Comparison of ENCODE assay signal across 1 cellular context in the genomic region with DNA sequence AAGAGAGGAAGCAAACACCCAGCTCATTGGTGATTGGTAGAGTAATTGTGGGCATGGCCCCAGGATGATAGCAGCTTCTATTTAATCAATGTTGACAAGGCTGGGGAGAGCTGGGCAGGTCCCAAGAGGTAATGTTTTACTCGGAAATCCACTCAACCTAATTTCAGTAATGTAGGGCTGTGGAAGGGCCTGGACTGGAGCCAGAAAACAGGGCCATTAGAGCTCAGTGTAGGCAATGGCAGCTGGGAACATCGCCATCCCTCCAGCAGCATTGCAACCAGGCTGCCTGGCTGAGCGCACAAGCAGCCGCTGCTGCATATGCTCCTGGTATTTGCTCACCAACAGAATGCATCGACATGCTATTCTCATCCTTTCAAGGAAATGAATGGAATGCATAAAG.
TF ChIP-seq lines count a peak whose summit lies in the region.

No MANE protein-coding gene starts in this region.

TF ChIP-seq in SK-N-SH, 30 proteins besides CTCF, POLR2A, EP300 and RAD21 (continued from another document):
- TF ChIP-seq, protein P1, sequence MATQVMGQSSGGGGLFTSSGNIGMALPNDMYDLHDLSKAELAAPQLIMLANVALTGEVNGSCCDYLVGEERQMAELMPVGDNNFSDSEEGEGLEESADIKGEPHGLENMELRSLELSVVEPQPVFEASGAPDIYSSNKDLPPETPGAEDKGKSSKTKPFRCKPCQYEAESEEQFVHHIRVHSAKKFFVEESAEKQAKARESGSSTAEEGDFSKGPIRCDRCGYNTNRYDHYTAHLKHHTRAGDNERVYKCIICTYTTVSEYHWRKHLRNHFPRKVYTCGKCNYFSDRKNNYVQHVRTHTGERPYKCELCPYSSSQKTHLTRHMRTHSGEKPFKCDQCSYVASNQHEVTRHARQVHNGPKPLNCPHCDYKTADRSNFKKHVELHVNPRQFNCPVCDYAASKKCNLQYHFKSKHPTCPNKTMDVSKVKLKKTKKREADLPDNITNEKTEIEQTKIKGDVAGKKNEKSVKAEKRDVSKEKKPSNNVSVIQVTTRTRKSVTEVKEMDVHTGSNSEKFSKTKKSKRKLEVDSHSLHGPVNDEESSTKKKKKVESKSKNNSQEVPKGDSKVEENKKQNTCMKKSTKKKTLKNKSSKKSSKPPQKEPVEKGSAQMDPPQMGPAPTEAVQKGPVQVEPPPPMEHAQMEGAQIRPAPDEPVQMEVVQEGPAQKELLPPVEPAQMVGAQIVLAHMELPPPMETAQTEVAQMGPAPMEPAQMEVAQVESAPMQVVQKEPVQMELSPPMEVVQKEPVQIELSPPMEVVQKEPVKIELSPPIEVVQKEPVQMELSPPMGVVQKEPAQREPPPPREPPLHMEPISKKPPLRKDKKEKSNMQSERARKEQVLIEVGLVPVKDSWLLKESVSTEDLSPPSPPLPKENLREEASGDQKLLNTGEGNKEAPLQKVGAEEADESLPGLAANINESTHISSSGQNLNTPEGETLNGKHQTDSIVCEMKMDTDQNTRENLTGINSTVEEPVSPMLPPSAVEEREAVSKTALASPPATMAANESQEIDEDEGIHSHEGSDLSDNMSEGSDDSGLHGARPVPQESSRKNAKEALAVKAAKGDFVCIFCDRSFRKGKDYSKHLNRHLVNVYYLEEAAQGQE (IDR thresholded peaks at IDR 0.05; ENCODE audit: low read depth, low read length), result no peak
- TF ChIP-seq, protein P2, sequence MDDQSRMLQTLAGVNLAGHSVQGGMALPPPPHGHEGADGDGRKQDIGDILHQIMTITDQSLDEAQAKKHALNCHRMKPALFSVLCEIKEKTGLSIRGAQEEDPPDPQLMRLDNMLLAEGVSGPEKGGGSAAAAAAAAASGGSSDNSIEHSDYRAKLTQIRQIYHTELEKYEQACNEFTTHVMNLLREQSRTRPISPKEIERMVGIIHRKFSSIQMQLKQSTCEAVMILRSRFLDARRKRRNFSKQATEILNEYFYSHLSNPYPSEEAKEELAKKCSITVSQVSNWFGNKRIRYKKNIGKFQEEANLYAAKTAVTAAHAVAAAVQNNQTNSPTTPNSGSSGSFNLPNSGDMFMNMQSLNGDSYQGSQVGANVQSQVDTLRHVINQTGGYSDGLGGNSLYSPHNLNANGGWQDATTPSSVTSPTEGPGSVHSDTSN (IDR thresholded peaks at IDR 0.05), result peak; percentile 81
- TF ChIP-seq RCOR1 (IDR thresholded peaks at IDR 0.05; ENCODE audit: low read length), result peak; percentile 75
- TF ChIP-seq, protein P3, sequence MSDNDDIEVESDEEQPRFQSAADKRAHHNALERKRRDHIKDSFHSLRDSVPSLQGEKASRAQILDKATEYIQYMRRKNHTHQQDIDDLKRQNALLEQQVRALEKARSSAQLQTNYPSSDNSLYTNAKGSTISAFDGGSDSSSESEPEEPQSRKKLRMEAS (IDR thresholded peaks at IDR 0.05; ENCODE audit: low read depth), result no peak
- no peak for TF ChIP-seq TEAD4 (IDR thresholded peaks at IDR 0.05; ENCODE audit: borderline replicate concordance, insufficient read depth)
- no peak for TF ChIP-seq ELF1 (IDR thresholded peaks at IDR 0.05)
- TF ChIP-seq RXRA (IDR thresholded peaks at IDR 0.05; ENCODE audit: borderline replicate concordance, low read depth), result no peak
- TF ChIP-seq RFX5 (IDR thresholded peaks at IDR 0.05; ENCODE audit: low read length), result no peak
- no peak for TF ChIP-seq TAF1 (IDR thresholded peaks at IDR 0.05; ENCODE audit: borderline replicate concordance, low read depth, low read length)
- TF ChIP-seq GABPA (IDR thresholded peaks at IDR 0.05; ENCODE audit: low read depth), result no peak
- no peak for TF ChIP-seq MXI1 (IDR thresholded peaks at IDR 0.05; ENCODE audit: low read depth, low read length)
- TF ChIP-seq, protein P4, sequence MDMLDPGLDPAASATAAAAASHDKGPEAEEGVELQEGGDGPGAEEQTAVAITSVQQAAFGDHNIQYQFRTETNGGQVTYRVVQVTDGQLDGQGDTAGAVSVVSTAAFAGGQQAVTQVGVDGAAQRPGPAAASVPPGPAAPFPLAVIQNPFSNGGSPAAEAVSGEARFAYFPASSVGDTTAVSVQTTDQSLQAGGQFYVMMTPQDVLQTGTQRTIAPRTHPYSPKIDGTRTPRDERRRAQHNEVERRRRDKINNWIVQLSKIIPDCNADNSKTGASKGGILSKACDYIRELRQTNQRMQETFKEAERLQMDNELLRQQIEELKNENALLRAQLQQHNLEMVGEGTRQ (IDR thresholded peaks at IDR 0.05; ENCODE audit: borderline replicate concordance, low read depth, low read length), result no peak
